27 cellular contexts compared by ENCODE assay signal in the genomic region with DNA sequence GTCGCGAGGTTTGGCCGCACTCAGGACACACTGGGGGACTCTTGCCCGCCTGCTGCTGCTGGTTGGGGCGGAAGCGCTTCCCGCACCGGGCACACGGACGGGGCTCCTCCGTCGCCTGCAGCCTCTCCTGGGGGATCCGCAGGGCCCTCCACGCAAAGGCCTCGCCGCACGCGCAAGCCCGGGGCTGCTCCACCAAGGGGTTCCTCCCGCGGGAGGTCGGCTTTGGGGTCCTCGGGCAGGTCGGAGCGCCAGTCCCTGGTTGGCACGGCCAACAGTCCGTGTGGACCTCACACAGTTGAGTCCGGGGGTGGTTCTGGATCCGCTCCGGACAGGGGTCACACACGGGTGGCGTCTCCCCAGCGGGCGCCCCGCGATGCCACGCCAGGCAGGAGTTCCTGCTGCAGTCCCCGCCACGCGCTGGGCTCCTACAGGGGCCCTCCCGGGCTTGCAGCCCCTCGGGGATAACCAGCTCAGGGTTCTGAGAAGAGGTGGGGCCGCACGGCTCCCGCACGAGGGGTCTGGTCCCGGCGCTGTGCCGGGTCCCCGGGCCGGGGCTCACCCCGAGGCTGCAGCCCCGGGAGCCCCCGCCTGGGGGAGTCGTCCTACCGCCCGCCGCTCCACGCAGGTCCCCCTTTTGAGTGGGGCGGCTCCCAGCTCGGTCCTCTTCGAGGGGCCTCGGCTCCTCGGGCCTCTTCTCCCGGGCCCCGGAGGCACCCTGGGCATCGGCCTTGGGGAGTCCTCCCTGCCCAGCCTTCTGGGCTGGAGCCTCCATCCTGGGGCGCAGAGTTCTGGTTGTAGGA. TPM values are rescaled to one million over a fixed set of nuclear protein-coding genes. Genes with fewer than 3 reads are reported as not detected.
DNase-seq lines count a peak whose midpoint lies in the region; ATAC-seq, FAIRE-seq and TF ChIP-seq lines count a peak whose summit lies in the region.
"Had no signal": no experiment of that assay in that cellular context is flagged by ENCODE, and none has a peak within 500 bp of the region (broad histone marks: within the 10 kb centered on the region; RNA-seq: fewer than 3 reads in every experiment).

No MANE protein-coding gene starts in this region.

- H3K4me1 ChIP-seq in right lobe of liver (peaks cover 0 to 16% (median 4%) of the 10 kb centered on the region in 4 donors), HepG2 (ENCODE audit: insufficient read depth, low read length) (peaks cover 9% of the 10 kb centered on the region), H9 (ENCODE audit: insufficient read depth, low read length) (no peaks in the 10 kb centered on the region), testis (peaks cover 7% of the 10 kb centered on the region)
- H3K4me1 ChIP-seq: SJSA1 had no signal

- H2BK20ac ChIP-seq in H9 (ENCODE audit: low read depth, low read length, poor library complexity, severe bottlenecking) = no peak overlapping the region

- H3K27ac Mint-ChIP-seq in H9 = no peak overlapping the region
- H3K27ac Mint-ChIP-seq: CD4-positive, alpha-beta memory T cell had no signal

- peak in 2 of 3 donors; percentile 17 to 28 for DNase-seq in right lobe of liver
- DNase-seq in HepG2 (ENCODE audit: low spot score) = no peak
- DNase-seq in H9 = peak; percentile 31
- DNase-seq in testis = no peak
- DNase-seq in NCI-H1048 (lab: John Stamatoyannopoulos, UW) = no peak
- DNase-seq: C1 segment of cervical spinal cord; CD4-positive, alpha-beta memory T cell; DMS 273 treated with DMSO at 0.1 percent for 48 hours; DMS79; EL; GDM1; Kasumi-1; NCI-H1105; NCI-H1436 treated with DMSO at 0.1 percent for 48 hours; NCI-H1930; NCI-H446; NCI-H524 treated with DMSO at 0.1 percent for 48 hours; NCI-H774; Right ventricle myocardium superior had no signal

- H3K4me3 Mint-ChIP-seq in H9 = no peak overlapping the region
- H3K4me3 Mint-ChIP-seq: CD4-positive, alpha-beta memory T cell had no signal

- H2BK12ac ChIP-seq in H9 (ENCODE audit: insufficient read length, low read depth, low read length) = no peak overlapping the region

- no peak overlapping the region for H2AFZ ChIP-seq in HepG2 (ENCODE audit: low read length)
- H2AFZ ChIP-seq in H9 (ENCODE audit: low read length) = no peak overlapping the region

- H3K9me3 Mint-ChIP-seq in H9 = no peaks in the 10 kb centered on the region
- H3K9me3 Mint-ChIP-seq: CD4-positive, alpha-beta memory T cell had no signal

- H3K36me3 Mint-ChIP-seq in H9 (ENCODE audit: insufficient read depth in 1 of 3, low read depth in 3 of 3) = peaks cover 0 to 5% (median 0%) of the 10 kb centered on the region in 3 experiments; a peak in 2 of 7 replicates

- H4K91ac ChIP-seq in H9 (ENCODE audit: insufficient read length, low read depth, low read length) = no peak overlapping the region

- no peaks in the 10 kb centered on the region for H3K27me3 ChIP-seq in right lobe of liver
- H3K27me3 ChIP-seq in HepG2 (ENCODE audit: control insufficient read depth in 1 of 2, insufficient read depth in 2 of 2, low read length in 2 of 2) = no peaks in the 10 kb centered on the region
- H3K27me3 ChIP-seq in H9 (ENCODE audit: insufficient read depth, low read length) = no peaks in the 10 kb centered on the region
- H3K27me3 ChIP-seq in testis = no peaks in the 10 kb centered on the region
- H3K27me3 ChIP-seq: SJSA1 had no signal

- no peaks in the 10 kb centered on the region for H3K9me3 ChIP-seq in right lobe of liver
- H3K9me3 ChIP-seq in HepG2 (ENCODE audit: low read length) = no peaks in the 10 kb centered on the region
- no peaks in the 10 kb centered on the region for H3K9me3 ChIP-seq in H9 (ENCODE audit: control insufficient read depth, low read depth, low read length)
- H3K9me3 ChIP-seq in testis = no peaks in the 10 kb centered on the region

- H3K4me3 ChIP-seq in right lobe of liver = no peak overlapping the region
- H3K4me3 ChIP-seq in HepG2 (replicated peaks in 1 of 3; ENCODE audit: insufficient read depth in 1 of 3, low read depth in 2 of 3, low read length in 3 of 3) = no peak overlapping the region
- H3K4me3 ChIP-seq in testis = peak overlapping the region; percentile 21 to 48
- H3K4me3 ChIP-seq: GM12878, SJSA1 had no signal

- in situ Hi-C loops in HepG2 (cut with HindIII; ENCODE audit: extremely low pct_ligation_motif_present, low pct_unique_long_range_greater_than_20kb) = no loop called here

- no peak for TF ChIP-seq POLR2A in right lobe of liver (IDR thresholded peaks at IDR 0.05)
- no peak for TF ChIP-seq POLR2A in HepG2 (IDR thresholded peaks at IDR 0.05; ENCODE audit: insufficient read depth in 1 of 2, low read depth in 2 of 2, low read length in 2 of 2)
- no peak for TF ChIP-seq POLR2A in testis (IDR thresholded peaks at IDR 0.05)

- CTCF ChIA-PET in HepG2 (lab: Yijun Ruan, JAX; ENCODE audit: low intra/inter-chr PET ratio, low total read pairs) = no interaction called here

- POLR2A ChIA-PET in HepG2 (lab: Yijun Ruan, JAX) = no interaction called here

- H3K23ac ChIP-seq in H9 (ENCODE audit: insufficient read length, low read depth, low read length) = no peak overlapping the region

- no peak for ATAC-seq in right lobe of liver
- ATAC-seq in HepG2 = no peak
- ATAC-seq in esophagus mucosa = peak; percentile 7
- ATAC-seq in HG02884 (IDR thresholded peaks at IDR 0.05; ENCODE audit: unreplicated experiment) = no peak
- ATAC-seq: GM12878 had no signal

- H4K5ac ChIP-seq in H9 (ENCODE audit: insufficient read length, low read depth, low read length) = no peak overlapping the region

- no peak overlapping the region for H3K4ac ChIP-seq in H9 (ENCODE audit: low read depth, low read length)

- TF ChIP-seq CTCF in right lobe of liver (IDR thresholded peaks at IDR 0.05) (no peak), HepG2 (CRISPR knock-in tag; IDR thresholded peaks at IDR 0.05) (no peak), H9 (conservative IDR thresholded peaks at IDR 0.05) (no peak), testis (IDR thresholded peaks at IDR 0.05) (no peak)

- no peak for FAIRE-seq in HepG2 (lab: Jason Lieb, UNC)
- FAIRE-seq: GM12878, H1, RCC 7860 had no signal

- H3K36me3 ChIP-seq in right lobe of liver = no peaks in the 10 kb centered on the region
- no peaks in the 10 kb centered on the region for H3K36me3 ChIP-seq in HepG2 (replicated peaks in 1 of 2; ENCODE audit: control insufficient read depth in 1 of 2, insufficient read depth in 2 of 2, low read length in 2 of 2)
- no peaks in the 10 kb centered on the region for H3K36me3 ChIP-seq in testis (ENCODE audit: low read depth, missing control alignments)
- H3K36me3 ChIP-seq: SJSA1 had no signal

- no peaks in the 10 kb centered on the region for H3K27me3 Mint-ChIP-seq in H9 (ENCODE audit: low read depth)
- H3K27me3 Mint-ChIP-seq: CD4-positive, alpha-beta memory T cell had no signal

- H3K4me1 Mint-ChIP-seq in H9 = no peaks in the 10 kb centered on the region

- H4K8ac ChIP-seq in H9 (replicated peaks; ENCODE audit: insufficient read length, low read depth, low read length) = no peak overlapping the region

- H3T11ph ChIP-seq in H9 (ENCODE audit: low read length) = no peak overlapping the region

- BruUV-seq in HepG2 (replicated peaks; lab: Mats Ljungman, UMichigan) = no TSS peak

- no peak overlapping the region for H2BK120ac ChIP-seq in H9 (ENCODE audit: low read depth, low read length, poor library complexity, severe bottlenecking)

- H3K56ac ChIP-seq in H9 (ENCODE audit: insufficient read length, low read depth, low read length) = no peak overlapping the region

- H3K4me2 ChIP-seq in HepG2 (ENCODE audit: low read depth, low read length) = no peak overlapping the region
- H3K4me2 ChIP-seq in H9 (ENCODE audit: insufficient read depth, insufficient read length, low read length) = no peak overlapping the region

- H2BK15ac ChIP-seq in H9 (ENCODE audit: low read depth, low read length) = no peak overlapping the region

- H4K20me1 ChIP-seq in HepG2 (ENCODE audit: insufficient read depth, low read length) (no peaks in the 10 kb centered on the region), H9 (ENCODE audit: control insufficient read depth, insufficient read depth, insufficient read length) (no peaks in the 10 kb centered on the region)

- no peak overlapping the region for H2BK5ac ChIP-seq in H9 (ENCODE audit: insufficient read length, low read length)

- intact Hi-C loops in right lobe of liver (cut with DNase I) = no loop called here
- intact Hi-C loops in HepG2 (cut with micrococcal nuclease; ENCODE audit: unreplicated experiment) = no loop called here
- intact Hi-C loops in testis (cut with DNase I; ENCODE audit: low total_unique reads) = no loop called here

- H3K79me2 ChIP-seq in HepG2 (ENCODE audit: insufficient read depth, low read length) = no peaks in the 10 kb centered on the region
- H3K79me2 ChIP-seq in H9 (ENCODE audit: insufficient read depth, low read length) = no peaks in the 10 kb centered on the region

- no peak overlapping the region for H3K14ac ChIP-seq in H9 (ENCODE audit: insufficient read depth, low read length)

- H3K79me1 ChIP-seq in H9 (ENCODE audit: insufficient read depth, low read depth, low read length, poor library complexity, severe bottlenecking) = no peaks in the 10 kb centered on the region

- H2AK5ac ChIP-seq in H9 (ENCODE audit: insufficient read length, low read length) = no peak overlapping the region

- no peaks in the 10 kb centered on the region for H3K23me2 ChIP-seq in H9 (ENCODE audit: insufficient read length, low read depth, low read length, poor library complexity, severe bottlenecking)

- no peak overlapping the region for H3K27ac ChIP-seq in right lobe of liver
- H3K27ac ChIP-seq in HepG2 (ENCODE audit: extremely low read length, insufficient read depth, low read length) = no peak overlapping the region
- no peak overlapping the region for H3K27ac ChIP-seq in H9 (ENCODE audit: insufficient read length, low read depth, low read length)
- no peak overlapping the region for H3K27ac ChIP-seq in testis
- H3K27ac ChIP-seq: HL-60, SJSA1 had no signal

- H3K9ac ChIP-seq in HepG2 (ENCODE audit: insufficient read depth, low read depth, low read length) (no peak overlapping the region), H9 (ENCODE audit: extremely low read depth, insufficient read length, low read length) (no peak overlapping the region)

- TF ChIP-seq EP300 in HepG2 (IDR thresholded peaks at IDR 0.05; ENCODE audit: low read depth in 2 of 2, low read length in 2 of 2) = no peak
- TF ChIP-seq EP300 in HepG2 (CRISPR knock-in tag; IDR thresholded peaks at IDR 0.05; ENCODE audit: borderline replicate concordance) = no peak

- no peak for TF ChIP-seq RAD21 in HepG2 (CRISPR knock-in tag; IDR thresholded peaks at IDR 0.05)

- no peak overlapping the region for H3K18ac ChIP-seq in H9 (ENCODE audit: insufficient read length, low read depth, low read length)

- WGBS in right lobe of liver (ENCODE audit: insufficient coverage, low coverage, low lambda C conversion rate, missing lambda C conversion rate) = 92% methylated on average over 6 of the region's 68 CpGs
- WGBS in HepG2 (ENCODE audit: low lambda C conversion rate) = 93% methylated on average over 15 of the region's 68 CpGs
- no CpG with 5 or more reads among the region's 68 CpGs for WGBS in H9 (ENCODE audit: extremely low coverage, insufficient read length, low lambda C conversion rate)
- 60 to 81% methylated on average over 37 to 68 of the region's 68 CpGs for WGBS in testis, 2 donors

RNA-seq across cellular contexts. Expression of gene ZNF497, which starts 6.2 kb away (rescaled TPM):
- total RNA-seq in right lobe of liver (1 to 10 TPM in 5 of 6 experiments, under 1 TPM in 1; 0.73 to 3.1 (median 1.7) TPM), HepG2 (2016; rRNA removed; fragmentation: Illumina TruSeq; extraction: Trizol) (1.1 and 1.9 TPM in 2 replicates), H9 (2021) (2.4 TPM in 2 replicates), esophagus mucosa (1.1 TPM), testis (10 to 100 TPM; 10.3 to 10.7 TPM)
- 0.10 and 0.53 TPM in 2 replicates for total RNA-seq in HepG2 (2016; cell fraction: cytosol; rRNA removed; fragmentation: Illumina TruSeq; extraction: Trizol; ENCODE audit: low read depth)
- 1.4 and 1.9 TPM in 2 replicates for total RNA-seq in HepG2 (2016; cell fraction: insoluble cytoplasmic fraction; rRNA removed; fragmentation: Illumina TruSeq; extraction: Trizol)
- 0.76 and 0.77 TPM in 2 replicates for total RNA-seq in HepG2 (2016; cell fraction: membrane; rRNA removed; fragmentation: Illumina TruSeq; extraction: Trizol)
- total RNA-seq in HepG2 (2016; cell fraction: nucleus; rRNA removed; fragmentation: Illumina TruSeq; extraction: Trizol) = 1.4 and 2.1 TPM in 2 replicates
- polyA plus RNA-seq in HepG2 (2011; rRNA removed) (1.5 and 1.8 TPM in 2 replicates), testis (ENCODE audit: insufficient read depth, low read depth, low replicate concordance) (2.6 TPM)
- polyA plus RNA-seq in HepG2 (2011; cell fraction: cytosol; rRNA removed) = 0.74 and 1.2 TPM in 2 replicates
- polyA plus RNA-seq in HepG2 (2011; cell fraction: nucleus; rRNA removed) = 9.3 and 11.8 TPM in 2 replicates
- 0.83 and 1.1 TPM in 2 replicates for polyA plus RNA-seq in HepG2 (2012)
- polyA plus RNA-seq in HepG2 (2016; cell fraction: cytosol; fragmentation: Illumina TruSeq; extraction: Trizol; ENCODE audit: low read depth) = 0.10 and 0.16 TPM in 2 replicates
- 0.84 and 1.1 TPM in 2 replicates for polyA plus RNA-seq in HepG2 (2016; cell fraction: insoluble cytoplasmic fraction; fragmentation: Illumina TruSeq; extraction: Trizol; ENCODE audit: low read depth)
- polyA plus RNA-seq in HepG2 (2016; cell fraction: membrane; fragmentation: Illumina TruSeq; extraction: Trizol; ENCODE audit: low read depth) = 0.37 and 0.49 TPM in 2 replicates
- polyA plus RNA-seq in HepG2 (2016; cell fraction: nucleus; fragmentation: Illumina TruSeq; extraction: Trizol; ENCODE audit: insufficient read depth, low read depth) = 3.8 and 4.5 TPM in 2 replicates
- 3.8 and 4.0 TPM in 2 replicates for polyA minus RNA-seq in HepG2 (2011; rRNA and poly(A)+ RNA removed; ENCODE audit: low replicate concordance)
- 0.40 and 0.79 TPM in 2 replicates for polyA minus RNA-seq in HepG2 (2011; cell fraction: cytosol; rRNA and poly(A)+ RNA removed)
- 2.7 and 3.0 TPM in 2 replicates for polyA minus RNA-seq in HepG2 (2011; cell fraction: nucleus; rRNA and poly(A)+ RNA removed)

RNA-seq across cellular contexts. Expression of gene ZNF837, which starts 12.1 kb away (rescaled TPM):
- total RNA-seq in right lobe of liver = 1 to 10 TPM; 1.7 to 3.9 (median 2.4) TPM
- 0.73 and 1.3 TPM in 2 replicates for total RNA-seq in HepG2 (2016; rRNA removed; fragmentation: Illumina TruSeq; extraction: Trizol)
- 0.71 and 0.79 TPM in 2 replicates for total RNA-seq in HepG2 (2016; cell fraction: cytosol; rRNA removed; fragmentation: Illumina TruSeq; extraction: Trizol; ENCODE audit: low read depth)
- total RNA-seq in HepG2 (2016; cell fraction: insoluble cytoplasmic fraction; rRNA removed; fragmentation: Illumina TruSeq; extraction: Trizol) = 0.68 and 1.8 TPM in 2 replicates
- 1.5 and 2.2 TPM in 2 replicates for total RNA-seq in HepG2 (2016; cell fraction: membrane; rRNA removed; fragmentation: Illumina TruSeq; extraction: Trizol)
- 1.0 and 1.6 TPM in 2 replicates for total RNA-seq in HepG2 (2016; cell fraction: nucleus; rRNA removed; fragmentation: Illumina TruSeq; extraction: Trizol)
- 0.29 and 0.69 TPM in 2 replicates for polyA plus RNA-seq in HepG2 (2011; rRNA removed)
- 0.37 and 0.87 TPM in 2 replicates for polyA plus RNA-seq in HepG2 (2011; cell fraction: cytosol; rRNA removed)
- 1.6 TPM in 2 replicates for polyA plus RNA-seq in HepG2 (2011; cell fraction: nucleus; rRNA removed)
- polyA plus RNA-seq in HepG2 (2012) = 0.47 and 0.56 TPM in 2 replicates
- 0.55 and 0.72 TPM in 2 replicates for polyA plus RNA-seq in HepG2 (2016; cell fraction: cytosol; fragmentation: Illumina TruSeq; extraction: Trizol; ENCODE audit: low read depth)
- 0.70 and 0.97 TPM in 2 replicates for polyA plus RNA-seq in HepG2 (2016; cell fraction: insoluble cytoplasmic fraction; fragmentation: Illumina TruSeq; extraction: Trizol; ENCODE audit: low read depth)
- 0.61 and 0.99 TPM in 2 replicates for polyA plus RNA-seq in HepG2 (2016; cell fraction: membrane; fragmentation: Illumina TruSeq; extraction: Trizol; ENCODE audit: low read depth)
- 0.38 and 1.3 TPM in 2 replicates for polyA plus RNA-seq in HepG2 (2016; cell fraction: nucleus; fragmentation: Illumina TruSeq; extraction: Trizol; ENCODE audit: insufficient read depth, low read depth)
- polyA minus RNA-seq in HepG2 (2011; rRNA and poly(A)+ RNA removed; ENCODE audit: low replicate concordance) = 0.47 and 1.0 TPM in 2 replicates
- polyA minus RNA-seq in HepG2 (2011; cell fraction: cytosol; rRNA and poly(A)+ RNA removed) = 0.44 and 0.69 TPM in 2 replicates
- polyA minus RNA-seq in HepG2 (2011; cell fraction: nucleus; rRNA and poly(A)+ RNA removed) = 0.25 and 0.90 TPM in 2 replicates
- 3.4 and 3.8 TPM in 2 replicates for total RNA-seq in H9 (2021)
- total RNA-seq in esophagus mucosa = 2.7 TPM
- total RNA-seq in testis = 1 to 10 TPM; 6.2 to 9.3 TPM
- 1.3 TPM for polyA plus RNA-seq in testis (ENCODE audit: insufficient read depth, low read depth, low replicate concordance)

RNA-seq across cellular contexts. Expression of gene A1BG, which starts 15.5 kb away (rescaled TPM):
- 1,000 to 10,000 TPM in 4 of 6 experiments, 100 to 1,000 TPM in 2; 897 to 2,313 (median 1,164) TPM for total RNA-seq in right lobe of liver
- 15.1 and 41.4 TPM in 2 replicates for total RNA-seq in HepG2 (2016; rRNA removed; fragmentation: Illumina TruSeq; extraction: Trizol)
- total RNA-seq in HepG2 (2016; cell fraction: cytosol; rRNA removed; fragmentation: Illumina TruSeq; extraction: Trizol; ENCODE audit: low read depth) = 4.8 and 5.3 TPM in 2 replicates
- total RNA-seq in HepG2 (2016; cell fraction: insoluble cytoplasmic fraction; rRNA removed; fragmentation: Illumina TruSeq; extraction: Trizol) = 10.3 and 47.9 TPM in 2 replicates
- total RNA-seq in HepG2 (2016; cell fraction: membrane; rRNA removed; fragmentation: Illumina TruSeq; extraction: Trizol) = 6.5 and 6.7 TPM in 2 replicates
- 31.7 and 39.4 TPM in 2 replicates for total RNA-seq in HepG2 (2016; cell fraction: nucleus; rRNA removed; fragmentation: Illumina TruSeq; extraction: Trizol)
- 14.7 and 49.8 TPM in 2 replicates for polyA plus RNA-seq in HepG2 (2011; rRNA removed)
- 18.1 and 24.4 TPM in 2 replicates for polyA plus RNA-seq in HepG2 (2011; cell fraction: cytosol; rRNA removed)
- 63.3 and 113 TPM in 2 replicates for polyA plus RNA-seq in HepG2 (2011; cell fraction: nucleus; rRNA removed)
- polyA plus RNA-seq in HepG2 (2012) = 59.9 and 62.4 TPM in 2 replicates
- 4.3 and 5.6 TPM in 2 replicates for polyA plus RNA-seq in HepG2 (2016; cell fraction: cytosol; fragmentation: Illumina TruSeq; extraction: Trizol; ENCODE audit: low read depth)
- polyA plus RNA-seq in HepG2 (2016; cell fraction: insoluble cytoplasmic fraction; fragmentation: Illumina TruSeq; extraction: Trizol; ENCODE audit: low read depth) = 11.3 and 14.4 TPM in 2 replicates
- polyA plus RNA-seq in HepG2 (2016; cell fraction: membrane; fragmentation: Illumina TruSeq; extraction: Trizol; ENCODE audit: low read depth) = 4.0 and 4.9 TPM in 2 replicates
- polyA plus RNA-seq in HepG2 (2016; cell fraction: nucleus; fragmentation: Illumina TruSeq; extraction: Trizol; ENCODE audit: insufficient read depth, low read depth) = 43.5 and 59.5 TPM in 2 replicates
- 0.23 and 15.3 TPM in 2 replicates for polyA minus RNA-seq in HepG2 (2011; rRNA and poly(A)+ RNA removed; ENCODE audit: low replicate concordance)
- 3.8 and 9.5 TPM in 2 replicates for polyA minus RNA-seq in HepG2 (2011; cell fraction: cytosol; rRNA and poly(A)+ RNA removed)
- 6.4 and 10.7 TPM in 2 replicates for polyA minus RNA-seq in HepG2 (2011; cell fraction: nucleus; rRNA and poly(A)+ RNA removed)
- 17.4 and 22.2 TPM in 2 replicates for total RNA-seq in H9 (2021)
- 3.5 TPM for total RNA-seq in esophagus mucosa
- 10 to 100 TPM in 1 of 2 donors, 1 to 10 TPM in 1; 3.5 to 13.1 TPM for total RNA-seq in testis
- 4.5 TPM for polyA plus RNA-seq in testis (ENCODE audit: insufficient read depth, low read depth, low replicate concordance)

RNA-seq across cellular contexts. Expression of gene RPS5, which starts 18.3 kb away (rescaled TPM):
- total RNA-seq in right lobe of liver (100 to 1,000 TPM; 274 to 637 (median 304) TPM), HepG2 (2016; rRNA removed; fragmentation: Illumina TruSeq; extraction: Trizol) (1,544 and 1,715 TPM in 2 replicates), H9 (2021) (1,400 and 1,442 TPM in 2 replicates), esophagus mucosa (1,223 TPM), testis (1,000 to 10,000 TPM in 1 of 2 donors, 100 to 1,000 TPM in 1; 437 to 1,004 TPM)
- total RNA-seq in HepG2 (2016; cell fraction: cytosol; rRNA removed; fragmentation: Illumina TruSeq; extraction: Trizol; ENCODE audit: low read depth) = 2,017 and 2,110 TPM in 2 replicates
- total RNA-seq in HepG2 (2016; cell fraction: insoluble cytoplasmic fraction; rRNA removed; fragmentation: Illumina TruSeq; extraction: Trizol) = 1,517 and 1,921 TPM in 2 replicates
- 2,939 and 3,145 TPM in 2 replicates for total RNA-seq in HepG2 (2016; cell fraction: membrane; rRNA removed; fragmentation: Illumina TruSeq; extraction: Trizol)
- 614 and 724 TPM in 2 replicates for total RNA-seq in HepG2 (2016; cell fraction: nucleus; rRNA removed; fragmentation: Illumina TruSeq; extraction: Trizol)
- polyA plus RNA-seq in HepG2 (2011; rRNA removed) (4,145 and 4,408 TPM in 2 replicates), testis (ENCODE audit: insufficient read depth, low read depth, low replicate concordance) (746 TPM)
- 3,539 and 5,584 TPM in 2 replicates for polyA plus RNA-seq in HepG2 (2011; cell fraction: cytosol; rRNA removed)
- polyA plus RNA-seq in HepG2 (2011; cell fraction: nucleus; rRNA removed) = 1,780 and 1,928 TPM in 2 replicates
- polyA plus RNA-seq in HepG2 (2012) = 1,706 and 1,819 TPM in 2 replicates
- polyA plus RNA-seq in HepG2 (2016; cell fraction: cytosol; fragmentation: Illumina TruSeq; extraction: Trizol; ENCODE audit: low read depth) = 2,310 and 2,596 TPM in 2 replicates
- polyA plus RNA-seq in HepG2 (2016; cell fraction: insoluble cytoplasmic fraction; fragmentation: Illumina TruSeq; extraction: Trizol; ENCODE audit: low read depth) = 1,782 and 1,827 TPM in 2 replicates
- polyA plus RNA-seq in HepG2 (2016; cell fraction: membrane; fragmentation: Illumina TruSeq; extraction: Trizol; ENCODE audit: low read depth) = 3,073 and 3,180 TPM in 2 replicates
- polyA plus RNA-seq in HepG2 (2016; cell fraction: nucleus; fragmentation: Illumina TruSeq; extraction: Trizol; ENCODE audit: insufficient read depth, low read depth) = 1,095 and 1,142 TPM in 2 replicates
- polyA minus RNA-seq in HepG2 (2011; rRNA and poly(A)+ RNA removed; ENCODE audit: low replicate concordance) = 2,710 and 3,749 TPM in 2 replicates
- polyA minus RNA-seq in HepG2 (2011; cell fraction: cytosol; rRNA and poly(A)+ RNA removed) = 541 and 557 TPM in 2 replicates
- polyA minus RNA-seq in HepG2 (2011; cell fraction: nucleus; rRNA and poly(A)+ RNA removed) = 340 and 381 TPM in 2 replicates

RNA-seq across cellular contexts. Expression of gene RNF225, which starts 26.7 kb away (rescaled TPM):
- not detected for total RNA-seq in right lobe of liver
- total RNA-seq in HepG2 (2016; rRNA removed; fragmentation: Illumina TruSeq; extraction: Trizol) = not detected in 2 replicates
- not detected in 2 replicates for total RNA-seq in HepG2 (2016; cell fraction: cytosol; rRNA removed; fragmentation: Illumina TruSeq; extraction: Trizol; ENCODE audit: low read depth)
- not detected in 2 replicates for total RNA-seq in HepG2 (2016; cell fraction: insoluble cytoplasmic fraction; rRNA removed; fragmentation: Illumina TruSeq; extraction: Trizol)
- not detected in 2 replicates for total RNA-seq in HepG2 (2016; cell fraction: membrane; rRNA removed; fragmentation: Illumina TruSeq; extraction: Trizol)
- total RNA-seq in HepG2 (2016; cell fraction: nucleus; rRNA removed; fragmentation: Illumina TruSeq; extraction: Trizol) = not detected in 2 replicates
- polyA plus RNA-seq in HepG2 (2011; rRNA removed) = not detected in 2 replicates
- polyA plus RNA-seq in HepG2 (2011; cell fraction: cytosol; rRNA removed) = not detected in 2 replicates
- polyA plus RNA-seq in HepG2 (2011; cell fraction: nucleus; rRNA removed) = 0.57 and 1.5 TPM in 2 replicates
- not detected in 2 replicates for polyA plus RNA-seq in HepG2 (2012)
- polyA plus RNA-seq in HepG2 (2016; cell fraction: cytosol; fragmentation: Illumina TruSeq; extraction: Trizol; ENCODE audit: low read depth) = not detected in 2 replicates
- not detected in 2 replicates for polyA plus RNA-seq in HepG2 (2016; cell fraction: insoluble cytoplasmic fraction; fragmentation: Illumina TruSeq; extraction: Trizol; ENCODE audit: low read depth)
- not detected in 2 replicates for polyA plus RNA-seq in HepG2 (2016; cell fraction: membrane; fragmentation: Illumina TruSeq; extraction: Trizol; ENCODE audit: low read depth)
- polyA plus RNA-seq in HepG2 (2016; cell fraction: nucleus; fragmentation: Illumina TruSeq; extraction: Trizol; ENCODE audit: insufficient read depth, low read depth) = not detected in 2 replicates
- 0.80 TPM in 1 of 2 replicates, not detected in the other for polyA minus RNA-seq in HepG2 (2011; rRNA and poly(A)+ RNA removed; ENCODE audit: low replicate concordance)
- polyA minus RNA-seq in HepG2 (2011; cell fraction: cytosol; rRNA and poly(A)+ RNA removed) = not detected in 2 replicates
- polyA minus RNA-seq in HepG2 (2011; cell fraction: nucleus; rRNA and poly(A)+ RNA removed) = 1.5 and 2.4 TPM in 2 replicates
- total RNA-seq in H9 (2021) = 2.0 and 2.1 TPM in 2 replicates
- total RNA-seq in esophagus mucosa = 14.7 TPM
- not detected for total RNA-seq in testis
- not detected for polyA plus RNA-seq in testis (ENCODE audit: insufficient read depth, low read depth, low replicate concordance)
- total RNA-seq: M059J, Right ventricle myocardium superior had no signal
- polyA plus RNA-seq: CD4-positive, alpha-beta memory T cell had no signal

Comparison
In these comparisons a context has a peak if more than half of its experiments do, and no peak if none do; other contexts are left out.
1. DNase-seq: peak in right lobe of liver (2 of 3) and H9 (single experiment); none in HepG2 (single experiment), testis (single experiment) and NCI-H1048 (single experiment).
2. RNA of gene A1BG, which starts 15.5 kb away (total RNA-seq): 897 to 2,313 TPM in right lobe of liver; 4.8 to 47.9 TPM in HepG2, 17.4 to 22.2 TPM in H9, 3.5 to 13.1 TPM in testis and 3.5 TPM in esophagus mucosa (single experiment); every median in the first group is over 10 times any median in the second.
3. H3K4me3 ChIP-seq: peak in testis (2 of 2); none in right lobe of liver (0 of 3) and HepG2 (0 of 3).